In the genomic region with DNA sequence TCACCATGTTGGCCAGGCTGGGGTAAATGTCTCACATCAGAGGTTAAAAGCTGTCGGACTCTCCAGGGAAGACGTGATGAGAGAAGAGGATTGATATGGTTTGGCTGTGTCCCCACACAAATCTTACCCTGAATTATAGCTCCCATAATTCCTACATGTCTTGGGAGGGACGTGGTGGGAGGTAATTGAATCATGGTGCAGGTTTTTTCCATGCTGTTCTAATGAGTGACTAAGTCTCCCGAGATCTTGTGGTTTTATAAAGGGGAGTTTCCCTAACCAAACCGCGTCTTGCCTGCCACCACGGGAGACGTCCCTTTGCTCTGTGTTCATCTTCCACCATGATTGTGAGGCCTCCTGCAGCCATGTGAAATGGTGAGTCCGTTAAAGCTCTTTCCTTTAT, we compare ENCODE assay signal across 12 cellular contexts.
DNase-seq lines count a peak whose midpoint lies in the region; TF ChIP-seq lines count a peak whose summit lies in the region.
"Had no signal": no experiment of that assay in that cellular context is flagged by ENCODE, and none has a peak within 500 bp of the region (broad histone marks: within the 10 kb centered on the region; RNA-seq: fewer than 3 reads in every experiment).

No MANE protein-coding gene starts in this region.

- H3K27me3 ChIP-seq in SJSA1 (replicated peaks) (no peaks in the 10 kb centered on the region), testis (no peaks in the 10 kb centered on the region)
- H3K27me3 ChIP-seq: ovary had no signal

- peak overlapping the region; percentile 77 for H3K27ac Mint-ChIP-seq in chondrocyte (ENCODE audit: unreplicated experiment)

- TF ChIP-seq POLR2A in testis (IDR thresholded peaks at IDR 0.05), result no peak

- no peak overlapping the region for H3K4me3 Mint-ChIP-seq in chondrocyte (ENCODE audit: unreplicated experiment)

- DNase-seq in stimulated activated CD4-positive, alpha-beta T cell treated with anti-CD3 and anti-CD28 coated beads, Interleukin-1b, Interleukin-23, amount 100 ng/mL, for 48 hours, result peak; percentile 44
- no peak for DNase-seq in stimulated activated CD4-positive, alpha-beta T cell treated with anti-CD3 and anti-CD28 coated beads, Interleukin-2, amount 100 ng/mL, for 48 hours
- DNase-seq in SJSA1 (ENCODE audit: low read depth in 1 of 2, low spot score in 2 of 2) (peak; percentile 50 to 52), chondrocyte (ENCODE audit: low spot score) (no peak), NCI-H1930 (lab: John Stamatoyannopoulos, UW) (no peak), testis (no peak), ACHN (no peak), SKM-1 treated with dmso at 0.1 percent for 144 hours (lab: John Stamatoyannopoulos, UW; ENCODE audit: unreplicated experiment) (no peak)
- DNase-seq: CD4-positive, CD25-positive, alpha-beta regulatory T cell; islet precursor cell; NCI-H2171 treated with DMSO at 0.1 percent for 48 hours; ovary had no signal

- H3K4me3 ChIP-seq in SJSA1 (no peak overlapping the region), testis (no peak overlapping the region)
- H3K4me3 ChIP-seq: ovary had no signal

- intact Hi-C loops in testis (cut with DNase I; ENCODE audit: low total_unique reads), result no loop called here

- H3K9me3 ChIP-seq in SJSA1 (replicated peaks) (no peaks in the 10 kb centered on the region), testis (no peaks in the 10 kb centered on the region)
- H3K9me3 ChIP-seq: ovary had no signal

- peaks cover 5% of the 10 kb centered on the region for H3K9me3 Mint-ChIP-seq in chondrocyte (ENCODE audit: low read depth)

- no peak overlapping the region for H3K27ac ChIP-seq in SJSA1
- H3K27ac ChIP-seq in testis, result no peak overlapping the region
- H3K27ac ChIP-seq: ovary had no signal

- H3K36me3 Mint-ChIP-seq in chondrocyte (ENCODE audit: low read depth), result no peaks in the 10 kb centered on the region

- peaks cover 15% of the 10 kb centered on the region for H3K4me1 Mint-ChIP-seq in chondrocyte (ENCODE audit: low read depth)

- H3K4me1 ChIP-seq in SJSA1 (replicated peaks) (peaks cover 12% of the 10 kb centered on the region), testis (no peaks in the 10 kb centered on the region)

- no peak for TF ChIP-seq CTCF in chondrocyte (IDR thresholded peaks at IDR 0.05)
- no peak for TF ChIP-seq CTCF in testis (IDR thresholded peaks at IDR 0.05)

- H3K36me3 ChIP-seq in SJSA1 (no peaks in the 10 kb centered on the region), testis (ENCODE audit: low read depth, missing control alignments) (no peaks in the 10 kb centered on the region)
- H3K36me3 ChIP-seq: ovary had no signal

- H3K27me3 Mint-ChIP-seq in chondrocyte (ENCODE audit: low read depth), result no peaks in the 10 kb centered on the region
- H3K27me3 Mint-ChIP-seq: CD4-positive, CD25-positive, alpha-beta regulatory T cell had no signal

- 66 to 71% methylated on average over 9 of the region's 9 CpGs for WGBS in testis, 2 donors

- in situ Hi-C loops in ACHN (cut with HindIII; ENCODE audit: low pct_ligation_motif_present, low pct_unique_long_range_greater_than_20kb, low sequenced_read_pairs), result no loop called here

Comparison
In these comparisons a context has a peak if more than half of its experiments do, and no peak if none do; other contexts are left out.
1. DNase-seq: peak in stimulated activated CD4-positive, alpha-beta T cell treated with anti-CD3 and anti-CD28 coated beads, Interleukin-1b, Interleukin-23, amount 100 ng/mL, for 48 hours (single experiment) and SJSA1 (2 of 2); none in stimulated activated CD4-positive, alpha-beta T cell treated with anti-CD3 and anti-CD28 coated beads, Interleukin-2, amount 100 ng/mL, for 48 hours (0 of 2), chondrocyte (single experiment), NCI-H1930 (0 of 2), testis (single experiment), ACHN (single experiment) and SKM-1 treated with dmso at 0.1 percent for 144 hours (single experiment).